ENCODE assay signal across 1 cellular context in the genomic region with DNA sequence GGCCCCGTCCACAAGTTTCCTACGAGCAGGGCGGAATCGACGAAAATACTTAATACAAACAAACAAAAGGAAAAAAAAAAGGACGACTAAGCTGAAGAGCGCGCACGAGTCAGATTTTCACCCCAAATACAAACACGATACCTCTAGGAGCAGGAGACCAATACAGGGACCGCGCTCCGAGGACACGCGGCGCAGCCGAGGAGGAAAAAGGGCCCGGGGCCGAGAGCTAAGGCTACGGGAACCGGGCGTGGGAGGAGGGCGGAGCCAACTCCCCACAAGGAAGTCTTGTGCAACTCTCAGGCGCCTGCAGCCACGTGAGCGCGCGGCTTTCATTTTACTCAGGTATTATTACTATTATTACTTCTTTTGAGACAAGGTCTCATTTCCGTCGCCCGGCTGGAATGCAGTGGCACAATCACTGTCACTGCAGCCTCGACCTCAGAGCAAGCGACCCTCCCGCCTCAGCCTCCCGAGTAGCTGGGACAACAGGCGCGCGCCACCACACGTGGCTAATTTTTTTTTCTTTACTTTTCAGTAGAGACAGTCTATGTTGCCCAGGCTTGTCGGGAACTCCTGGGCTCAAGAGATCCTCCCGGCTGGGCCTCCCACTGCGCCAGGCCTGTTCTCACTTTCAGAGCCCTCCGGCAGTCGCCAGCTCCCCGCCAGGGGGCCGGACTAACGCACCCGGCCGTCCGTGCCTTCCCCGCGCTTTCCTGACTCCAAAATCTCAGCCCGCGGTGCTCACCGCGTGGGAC.
A peak's percentile ranks its signal among the peaks of the same experiment; 100 is the strongest.
TF ChIP-seq lines count a peak whose summit lies in the region.

No MANE protein-coding gene starts in this region.

TF ChIP-seq in HepG2, 621 proteins besides CTCF, POLR2A, EP300 and RAD21 (continued from another document and continues in another):
- TF ChIP-seq, protein P1, sequence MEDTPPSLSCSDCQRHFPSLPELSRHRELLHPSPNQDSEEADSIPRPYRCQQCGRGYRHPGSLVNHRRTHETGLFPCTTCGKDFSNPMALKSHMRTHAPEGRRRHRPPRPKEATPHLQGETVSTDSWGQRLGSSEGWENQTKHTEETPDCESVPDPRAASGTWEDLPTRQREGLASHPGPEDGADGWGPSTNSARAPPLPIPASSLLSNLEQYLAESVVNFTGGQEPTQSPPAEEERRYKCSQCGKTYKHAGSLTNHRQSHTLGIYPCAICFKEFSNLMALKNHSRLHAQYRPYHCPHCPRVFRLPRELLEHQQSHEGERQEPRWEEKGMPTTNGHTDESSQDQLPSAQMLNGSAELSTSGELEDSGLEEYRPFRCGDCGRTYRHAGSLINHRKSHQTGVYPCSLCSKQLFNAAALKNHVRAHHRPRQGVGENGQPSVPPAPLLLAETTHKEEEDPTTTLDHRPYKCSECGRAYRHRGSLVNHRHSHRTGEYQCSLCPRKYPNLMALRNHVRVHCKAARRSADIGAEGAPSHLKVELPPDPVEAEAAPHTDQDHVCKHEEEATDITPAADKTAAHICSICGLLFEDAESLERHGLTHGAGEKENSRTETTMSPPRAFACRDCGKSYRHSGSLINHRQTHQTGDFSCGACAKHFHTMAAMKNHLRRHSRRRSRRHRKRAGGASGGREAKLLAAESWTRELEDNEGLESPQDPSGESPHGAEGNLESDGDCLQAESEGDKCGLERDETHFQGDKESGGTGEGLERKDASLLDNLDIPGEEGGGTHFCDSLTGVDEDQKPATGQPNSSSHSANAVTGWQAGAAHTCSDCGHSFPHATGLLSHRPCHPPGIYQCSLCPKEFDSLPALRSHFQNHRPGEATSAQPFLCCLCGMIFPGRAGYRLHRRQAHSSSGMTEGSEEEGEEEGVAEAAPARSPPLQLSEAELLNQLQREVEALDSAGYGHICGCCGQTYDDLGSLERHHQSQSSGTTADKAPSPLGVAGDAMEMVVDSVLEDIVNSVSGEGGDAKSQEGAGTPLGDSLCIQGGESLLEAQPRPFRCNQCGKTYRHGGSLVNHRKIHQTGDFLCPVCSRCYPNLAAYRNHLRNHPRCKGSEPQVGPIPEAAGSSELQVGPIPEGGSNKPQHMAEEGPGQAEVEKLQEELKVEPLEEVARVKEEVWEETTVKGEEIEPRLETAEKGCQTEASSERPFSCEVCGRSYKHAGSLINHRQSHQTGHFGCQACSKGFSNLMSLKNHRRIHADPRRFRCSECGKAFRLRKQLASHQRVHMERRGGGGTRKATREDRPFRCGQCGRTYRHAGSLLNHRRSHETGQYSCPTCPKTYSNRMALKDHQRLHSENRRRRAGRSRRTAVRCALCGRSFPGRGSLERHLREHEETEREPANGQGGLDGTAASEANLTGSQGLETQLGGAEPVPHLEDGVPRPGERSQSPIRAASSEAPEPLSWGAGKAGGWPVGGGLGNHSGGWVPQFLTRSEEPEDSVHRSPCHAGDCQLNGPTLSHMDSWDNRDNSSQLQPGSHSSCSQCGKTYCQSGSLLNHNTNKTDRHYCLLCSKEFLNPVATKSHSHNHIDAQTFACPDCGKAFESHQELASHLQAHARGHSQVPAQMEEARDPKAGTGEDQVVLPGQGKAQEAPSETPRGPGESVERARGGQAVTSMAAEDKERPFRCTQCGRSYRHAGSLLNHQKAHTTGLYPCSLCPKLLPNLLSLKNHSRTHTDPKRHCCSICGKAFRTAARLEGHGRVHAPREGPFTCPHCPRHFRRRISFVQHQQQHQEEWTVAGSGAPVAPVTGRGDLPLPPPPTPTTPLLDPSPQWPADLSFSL (CRISPR knock-in tag; IDR thresholded peaks at IDR 0.05), result no peak
- no peak for TF ChIP-seq FOXP1 (IDR thresholded peaks at IDR 0.05)
- no peak for TF ChIP-seq FOXP1 (CRISPR knock-in tag; IDR thresholded peaks at IDR 0.05)
- TF ChIP-seq ZNF354B (CRISPR knock-in tag; IDR thresholded peaks at IDR 0.05), result no peak
- TF ChIP-seq HHEX (CRISPR knock-in tag; IDR thresholded peaks at IDR 0.05), result no peak
- TF ChIP-seq, protein P2, sequence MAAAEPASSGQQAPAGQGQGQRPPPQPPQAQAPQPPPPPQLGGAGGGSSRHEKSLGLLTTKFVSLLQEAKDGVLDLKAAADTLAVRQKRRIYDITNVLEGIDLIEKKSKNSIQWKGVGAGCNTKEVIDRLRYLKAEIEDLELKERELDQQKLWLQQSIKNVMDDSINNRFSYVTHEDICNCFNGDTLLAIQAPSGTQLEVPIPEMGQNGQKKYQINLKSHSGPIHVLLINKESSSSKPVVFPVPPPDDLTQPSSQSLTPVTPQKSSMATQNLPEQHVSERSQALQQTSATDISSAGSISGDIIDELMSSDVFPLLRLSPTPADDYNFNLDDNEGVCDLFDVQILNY (CRISPR knock-in tag; conservative IDR thresholded peaks at IDR 0.05), result no peak
- TF ChIP-seq ZSCAN29 (CRISPR knock-in tag; conservative IDR thresholded peaks at IDR 0.05), result no peak
- TF ChIP-seq ZNF557 (CRISPR knock-in tag; IDR thresholded peaks at IDR 0.05), result 0 out of 2 replicates have a peak, but pooled peaks have one; percentile 68
- no peak for TF ChIP-seq NR0B2 (CRISPR knock-in tag; IDR thresholded peaks at IDR 0.05)
- TF ChIP-seq, protein P3, sequence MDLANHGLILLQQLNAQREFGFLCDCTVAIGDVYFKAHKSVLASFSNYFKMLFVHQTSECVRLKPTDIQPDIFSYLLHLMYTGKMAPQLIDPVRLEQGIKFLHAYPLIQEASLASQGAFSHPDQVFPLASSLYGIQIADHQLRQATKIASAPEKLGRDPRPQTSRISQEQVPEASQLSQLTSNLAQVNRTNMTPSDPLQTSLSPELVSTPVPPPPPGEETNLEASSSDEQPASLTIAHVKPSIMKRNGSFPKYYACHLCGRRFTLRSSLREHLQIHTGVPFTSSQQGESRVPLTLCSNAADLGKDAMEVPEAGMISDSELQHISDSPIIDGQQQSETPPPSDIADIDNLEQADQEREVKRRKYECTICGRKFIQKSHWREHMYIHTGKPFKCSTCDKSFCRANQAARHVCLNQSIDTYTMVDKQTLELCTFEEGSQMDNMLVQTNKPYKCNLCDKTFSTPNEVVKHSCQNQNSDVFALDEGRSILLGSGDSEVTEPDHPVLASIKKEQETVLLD (CRISPR knock-in tag; IDR thresholded peaks at IDR 0.05; ENCODE audit: low read depth), result no peak
- peak; percentile 94 for TF ChIP-seq SAP130 (CRISPR knock-in tag; IDR thresholded peaks at IDR 0.05; ENCODE audit: low read depth)
- TF ChIP-seq HDAC1 (CRISPR knock-in tag; IDR thresholded peaks at IDR 0.05), result peak; percentile 76
- TF ChIP-seq, protein P4, sequence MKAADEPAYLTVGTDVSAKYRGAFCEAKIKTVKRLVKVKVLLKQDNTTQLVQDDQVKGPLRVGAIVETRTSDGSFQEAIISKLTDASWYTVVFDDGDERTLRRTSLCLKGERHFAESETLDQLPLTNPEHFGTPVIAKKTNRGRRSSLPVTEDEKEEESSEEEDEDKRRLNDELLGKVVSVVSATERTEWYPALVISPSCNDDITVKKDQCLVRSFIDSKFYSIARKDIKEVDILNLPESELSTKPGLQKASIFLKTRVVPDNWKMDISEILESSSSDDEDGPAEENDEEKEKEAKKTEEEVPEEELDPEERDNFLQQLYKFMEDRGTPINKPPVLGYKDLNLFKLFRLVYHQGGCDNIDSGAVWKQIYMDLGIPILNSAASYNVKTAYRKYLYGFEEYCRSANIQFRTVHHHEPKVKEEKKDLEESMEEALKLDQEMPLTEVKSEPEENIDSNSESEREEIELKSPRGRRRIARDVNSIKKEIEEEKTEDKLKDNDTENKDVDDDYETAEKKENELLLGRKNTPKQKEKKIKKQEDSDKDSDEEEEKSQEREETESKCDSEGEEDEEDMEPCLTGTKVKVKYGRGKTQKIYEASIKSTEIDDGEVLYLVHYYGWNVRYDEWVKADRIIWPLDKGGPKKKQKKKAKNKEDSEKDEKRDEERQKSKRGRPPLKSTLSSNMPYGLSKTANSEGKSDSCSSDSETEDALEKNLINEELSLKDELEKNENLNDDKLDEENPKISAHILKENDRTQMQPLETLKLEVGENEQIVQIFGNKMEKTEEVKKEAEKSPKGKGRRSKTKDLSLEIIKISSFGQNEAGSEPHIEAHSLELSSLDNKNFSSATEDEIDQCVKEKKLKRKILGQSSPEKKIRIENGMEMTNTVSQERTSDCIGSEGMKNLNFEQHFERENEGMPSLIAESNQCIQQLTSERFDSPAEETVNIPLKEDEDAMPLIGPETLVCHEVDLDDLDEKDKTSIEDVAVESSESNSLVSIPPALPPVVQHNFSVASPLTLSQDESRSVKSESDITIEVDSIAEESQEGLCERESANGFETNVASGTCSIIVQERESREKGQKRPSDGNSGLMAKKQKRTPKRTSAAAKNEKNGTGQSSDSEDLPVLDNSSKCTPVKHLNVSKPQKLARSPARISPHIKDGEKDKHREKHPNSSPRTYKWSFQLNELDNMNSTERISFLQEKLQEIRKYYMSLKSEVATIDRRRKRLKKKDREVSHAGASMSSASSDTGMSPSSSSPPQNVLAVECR (CRISPR knock-in tag; IDR thresholded peaks at IDR 0.05; ENCODE audit: borderline replicate concordance), result peak; percentile 84; the same call in 1 of the 2 replicates
- TF ChIP-seq ZNF724P (CRISPR knock-in tag; IDR thresholded peaks at IDR 0.05; ENCODE audit: borderline replicate concordance), result no peak
- TF ChIP-seq ZNF569 (CRISPR knock-in tag; IDR thresholded peaks at IDR 0.05; ENCODE audit: borderline replicate concordance), result no peak
- no peak for TF ChIP-seq JDP2 (CRISPR knock-in tag; IDR thresholded peaks at IDR 0.05; ENCODE audit: borderline replicate concordance)
- peak; percentile 30; the same call in 1 of the 2 replicates for TF ChIP-seq HDAC2 (CRISPR knock-in tag; IDR thresholded peaks at IDR 0.05)
- TF ChIP-seq ZNF558 (CRISPR knock-in tag; IDR thresholded peaks at IDR 0.05; ENCODE audit: borderline replicate concordance), result no peak
- TF ChIP-seq XRCC5 (optimal IDR thresholded peaks at IDR 0.05; ENCODE audit: low read length), result no peak
- no peak for TF ChIP-seq RERE (CRISPR knock-in tag; IDR thresholded peaks at IDR 0.05; ENCODE audit: low read depth)
- TF ChIP-seq, protein P5, sequence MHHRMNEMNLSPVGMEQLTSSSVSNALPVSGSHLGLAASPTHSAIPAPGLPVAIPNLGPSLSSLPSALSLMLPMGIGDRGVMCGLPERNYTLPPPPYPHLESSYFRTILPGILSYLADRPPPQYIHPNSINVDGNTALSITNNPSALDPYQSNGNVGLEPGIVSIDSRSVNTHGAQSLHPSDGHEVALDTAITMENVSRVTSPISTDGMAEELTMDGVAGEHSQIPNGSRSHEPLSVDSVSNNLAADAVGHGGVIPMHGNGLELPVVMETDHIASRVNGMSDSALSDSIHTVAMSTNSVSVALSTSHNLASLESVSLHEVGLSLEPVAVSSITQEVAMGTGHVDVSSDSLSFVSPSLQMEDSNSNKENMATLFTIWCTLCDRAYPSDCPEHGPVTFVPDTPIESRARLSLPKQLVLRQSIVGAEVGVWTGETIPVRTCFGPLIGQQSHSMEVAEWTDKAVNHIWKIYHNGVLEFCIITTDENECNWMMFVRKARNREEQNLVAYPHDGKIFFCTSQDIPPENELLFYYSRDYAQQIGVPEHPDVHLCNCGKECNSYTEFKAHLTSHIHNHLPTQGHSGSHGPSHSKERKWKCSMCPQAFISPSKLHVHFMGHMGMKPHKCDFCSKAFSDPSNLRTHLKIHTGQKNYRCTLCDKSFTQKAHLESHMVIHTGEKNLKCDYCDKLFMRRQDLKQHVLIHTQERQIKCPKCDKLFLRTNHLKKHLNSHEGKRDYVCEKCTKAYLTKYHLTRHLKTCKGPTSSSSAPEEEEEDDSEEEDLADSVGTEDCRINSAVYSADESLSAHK (CRISPR knock-in tag; IDR thresholded peaks at IDR 0.05; ENCODE audit: borderline replicate concordance), result no peak
- no peak for TF ChIP-seq ZNF260 (CRISPR knock-in tag; IDR thresholded peaks at IDR 0.05; ENCODE audit: borderline replicate concordance, low read depth)
- peak; percentile 36; the same call in 1 of the 2 replicates for TF ChIP-seq DR1 (CRISPR knock-in tag; IDR thresholded peaks at IDR 0.05)
- TF ChIP-seq, protein P6, sequence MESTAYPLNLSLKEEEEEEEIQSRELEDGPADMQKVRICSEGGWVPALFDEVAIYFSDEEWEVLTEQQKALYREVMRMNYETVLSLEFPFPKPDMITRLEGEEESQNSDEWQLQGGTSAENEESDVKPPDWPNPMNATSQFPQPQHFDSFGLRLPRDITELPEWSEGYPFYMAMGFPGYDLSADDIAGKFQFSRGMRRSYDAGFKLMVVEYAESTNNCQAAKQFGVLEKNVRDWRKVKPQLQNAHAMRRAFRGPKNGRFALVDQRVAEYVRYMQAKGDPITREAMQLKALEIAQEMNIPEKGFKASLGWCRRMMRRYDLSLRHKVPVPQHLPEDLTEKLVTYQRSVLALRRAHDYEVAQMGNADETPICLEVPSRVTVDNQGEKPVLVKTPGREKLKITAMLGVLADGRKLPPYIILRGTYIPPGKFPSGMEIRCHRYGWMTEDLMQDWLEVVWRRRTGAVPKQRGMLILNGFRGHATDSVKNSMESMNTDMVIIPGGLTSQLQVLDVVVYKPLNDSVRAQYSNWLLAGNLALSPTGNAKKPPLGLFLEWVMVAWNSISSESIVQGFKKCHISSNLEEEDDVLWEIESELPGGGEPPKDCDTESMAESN (CRISPR knock-in tag; conservative IDR thresholded peaks at IDR 0.05), result 0 out of 2 replicates have a peak, but pooled peaks have one; percentile 18
